29 cellular contexts compared by ENCODE assay signal in genomic region chr1:241770115-241770514, GRCh38.
DNase-seq lines count a peak whose midpoint lies in the region; ATAC-seq and TF ChIP-seq lines count a peak whose summit lies in the region.
"Had no signal": no experiment of that assay in that cellular context is flagged by ENCODE, and none has a peak within 500 bp of the region (broad histone marks: within the 10 kb centered on the region; RNA-seq: fewer than 3 reads in every experiment).

No MANE protein-coding gene starts in this region.

- H3K9ac ChIP-seq in KMS-11 = no peak overlapping the region
- H3K9ac ChIP-seq: BLaER1 treated with 17β-estradiol and CSF1 and Interleukin-3, amounts not matched to agents 10 nM and 100 nM had no signal

- ATAC-seq in GM18909 (IDR thresholded peaks at IDR 0.05; ENCODE audit: poor library complexity, unreplicated experiment) (peak; percentile 57), GM18858 (IDR thresholded peaks at IDR 0.05; ENCODE audit: unreplicated experiment) (no peak)
- ATAC-seq in naive thymus-derived CD8-positive, alpha-beta T cell = peak; percentile 54 to 97
- ATAC-seq: activated CD4-positive, alpha-beta T cell treated with anti-CD3 and anti-CD28 coated beads for 36 hours; activated naive CD4-positive, alpha-beta T cell treated with anti-CD3 and anti-CD28 coated beads, Interleukin-2, amount 50 U/mL, for 72 hours; left cardiac atrium had no signal

- POLR2A ChIA-PET in naive thymus-derived CD8-positive, alpha-beta T cell (lab: Charles Lee) = no interaction called here

- H3K4me1 ChIP-seq in KMS-11 (ENCODE audit: low read depth, poor library complexity, severe bottlenecking) (peaks cover 24% of the 10 kb centered on the region), left ventricle myocardium inferior (no peaks in the 10 kb centered on the region)
- H3K4me1 ChIP-seq: BLaER1 treated with 17β-estradiol and CSF1 and Interleukin-3, amounts not matched to agents 10 nM and 100 nM had no signal

- peak overlapping the region; percentile 23; the same call in 1 of the 2 replicates for H2AFZ ChIP-seq in KMS-11 (ENCODE audit: low read depth)
- H2AFZ ChIP-seq: hepatocyte had no signal

- H3K27ac ChIP-seq in KMS-11 (no peak overlapping the region; the same call in 1 of the 2 replicates), left ventricle myocardium inferior (replicated peaks) (no peak overlapping the region)
- H3K27ac ChIP-seq: BLaER1 treated with 17β-estradiol and CSF1 and Interleukin-3, amounts not matched to agents 10 nM and 100 nM; epithelial cell of prostate; hepatocyte had no signal

- no peaks in the 10 kb centered on the region for H3K79me2 ChIP-seq in KMS-11 (ENCODE audit: insufficient read depth, low read depth)
- H3K79me2 ChIP-seq: hepatocyte had no signal

- intact Hi-C loops in left ventricle myocardium inferior (cut with micrococcal nuclease) = no loop called here

- no peaks in the 10 kb centered on the region for H3K36me3 Mint-ChIP-seq in naive thymus-derived CD8-positive, alpha-beta T cell
- H3K36me3 Mint-ChIP-seq: activated naive CD4-positive, alpha-beta T cell treated with anti-CD3 and anti-CD28 coated beads, Interleukin-2, amount 50 U/mL, for 72 hours; type B pancreatic cell had no signal

- H3K9me3 ChIP-seq in left ventricle myocardium inferior (replicated peaks) = no peaks in the 10 kb centered on the region
- H3K9me3 ChIP-seq: BLaER1 treated with 17β-estradiol and CSF1 and Interleukin-3, amounts not matched to agents 10 nM and 100 nM had no signal

- TF ChIP-seq CTCF in KMS-11 (conservative IDR thresholded peaks at IDR 0.05; ENCODE audit: low read depth, low read length) (no peak), left ventricle myocardium inferior (IDR thresholded peaks at IDR 0.05; ENCODE audit: borderline replicate concordance) (no peak)

- no peaks in the 10 kb centered on the region for H4K20me1 ChIP-seq in KMS-11 (ENCODE audit: insufficient read depth)
- H4K20me1 ChIP-seq: BLaER1 treated with 17β-estradiol and CSF1 and Interleukin-3, amounts not matched to agents 10 nM and 100 nM had no signal

- no peaks in the 10 kb centered on the region for H3K27me3 ChIP-seq in KMS-11 (ENCODE audit: insufficient read depth, low read depth)
- peaks cover 14% of the 10 kb centered on the region for H3K27me3 ChIP-seq in left ventricle myocardium inferior (ENCODE audit: low read depth)
- H3K27me3 ChIP-seq: BLaER1 treated with 17β-estradiol and CSF1 and Interleukin-3, amounts not matched to agents 10 nM and 100 nM; hepatocyte had no signal

- peak overlapping the region; percentile 9; the same call in 1 of the 2 replicates for H3K4me2 ChIP-seq in KMS-11
- H3K4me2 ChIP-seq: BLaER1 treated with 17β-estradiol and CSF1 and Interleukin-3, amounts not matched to agents 10 nM and 100 nM; hepatocyte had no signal

- H3K4me3 ChIP-seq in KMS-11 (IDR thresholded peaks at IDR 0.05; ENCODE audit: insufficient read depth, low read depth, low read length) (no peak overlapping the region), left ventricle myocardium inferior (no peak overlapping the region)
- H3K4me3 ChIP-seq: BLaER1 treated with 17β-estradiol and CSF1 and Interleukin-3, amounts not matched to agents 10 nM and 100 nM; hepatocyte had no signal

- H3K27me3 Mint-ChIP-seq in naive thymus-derived CD8-positive, alpha-beta T cell = peaks cover 0 to 3% (median 0%) of the 10 kb centered on the region in 5 donors
- H3K27me3 Mint-ChIP-seq: activated CD4-positive, alpha-beta T cell treated with anti-CD3 and anti-CD28 coated beads for 36 hours had no signal

- peak overlapping the region in 4 of 10 donors; percentile 20 to 61 (median 46) for H3K27ac Mint-ChIP-seq in naive thymus-derived CD8-positive, alpha-beta T cell
- H3K27ac Mint-ChIP-seq: activated CD4-positive, alpha-beta T cell treated with anti-CD3 and anti-CD28 coated beads for 36 hours; activated naive CD4-positive, alpha-beta T cell treated with anti-CD3 and anti-CD28 coated beads, Interleukin-2, amount 50 U/mL, for 72 hours; activated T-helper 2 cell treated with anti-CD3 and anti-CD28 coated beads, Interferon-gamma antibody, Interleukin-2, Interleukin-4, amounts not matched to agents 10 μg/mL and 5 μg/mL and 100 μg/mL, durations not matched to agents 14 hours and 24 hours and 36 hours; nephron; T-helper 2 cell treated with Interferon-gamma antibody and Interleukin-4, amounts not matched to agents 5 μg/mL and 100 μg/mL, for 36 hours; type B pancreatic cell had no signal

- H3K9me3 Mint-ChIP-seq in naive thymus-derived CD8-positive, alpha-beta T cell = no peaks in the 10 kb centered on the region
- H3K9me3 Mint-ChIP-seq: activated naive CD4-positive, alpha-beta T cell treated with anti-CD3 and anti-CD28 coated beads, Interleukin-2, amount 50 U/mL, for 72 hours; activated T-helper 2 cell treated with anti-CD3 and anti-CD28 coated beads, Interferon-gamma antibody, Interleukin-2, Interleukin-4, amounts not matched to agents 10 μg/mL and 5 μg/mL and 100 μg/mL, durations not matched to agents 14 hours and 24 hours and 36 hours; nephron; T-helper 2 cell treated with Interferon-gamma antibody and Interleukin-4, amounts not matched to agents 5 μg/mL and 100 μg/mL, for 36 hours; type B pancreatic cell had no signal

- H3K36me3 ChIP-seq in KMS-11 (ENCODE audit: insufficient read depth) = no peaks in the 10 kb centered on the region
- H3K36me3 ChIP-seq in left ventricle myocardium inferior = no peaks in the 10 kb centered on the region
- H3K36me3 ChIP-seq: BLaER1 treated with 17β-estradiol and CSF1 and Interleukin-3, amounts not matched to agents 10 nM and 100 nM had no signal

- H3K4me1 Mint-ChIP-seq in naive thymus-derived CD8-positive, alpha-beta T cell = peaks cover 6 to 14% (median 12%) of the 10 kb centered on the region in 4 donors
- H3K4me1 Mint-ChIP-seq: nephron had no signal

- DNase-seq in RPMI8226 = peak; percentile 16
- peak in 5 of 10 donors; percentile 2 to 22 (median 8) for DNase-seq in naive thymus-derived CD8-positive, alpha-beta T cell
- DNase-seq in left ventricle myocardium inferior = no peak
- no peak for DNase-seq in COLO829 (ENCODE audit: low spot score)
- DNase-seq: activated CD4-positive, alpha-beta T cell treated with anti-CD3 and anti-CD28 coated beads for 36 hours; activated T-cell treated with anti-CD3 and anti-CD28 coated beads for 4 hours; aorta; Caco-2; effector CD4-positive, alpha-beta T cell; GOT3; left cardiac atrium; mammary epithelial cell; NCI-H1092 treated with DMSO at 0.1 percent for 48 hours; NCI-H187; NCI-H526; SIG-M5; stimulated activated CD4-positive, alpha-beta T cell treated with anti-CD3 and anti-CD28 coated beads, Interleukin-15, amount 100 ng/mL, for 24 hours; stimulated activated CD4-positive, alpha-beta T cell treated with anti-CD3 and anti-CD28 coated beads, Interleukin-4, amount 100 ng/mL, for 4 hours had no signal

- H3K4me3 Mint-ChIP-seq in naive thymus-derived CD8-positive, alpha-beta T cell = peak overlapping the region in 3 of 10 donors; percentile 2 to 52 (median 13)
- H3K4me3 Mint-ChIP-seq: activated CD4-positive, alpha-beta T cell treated with anti-CD3 and anti-CD28 coated beads for 36 hours; nephron; T-helper 2 cell treated with Interferon-gamma antibody and Interleukin-4, amounts not matched to agents 5 μg/mL and 100 μg/mL, for 36 hours; type B pancreatic cell had no signal
